Comparison of ENCODE assay signal across 8 cellular contexts in the genomic region with DNA sequence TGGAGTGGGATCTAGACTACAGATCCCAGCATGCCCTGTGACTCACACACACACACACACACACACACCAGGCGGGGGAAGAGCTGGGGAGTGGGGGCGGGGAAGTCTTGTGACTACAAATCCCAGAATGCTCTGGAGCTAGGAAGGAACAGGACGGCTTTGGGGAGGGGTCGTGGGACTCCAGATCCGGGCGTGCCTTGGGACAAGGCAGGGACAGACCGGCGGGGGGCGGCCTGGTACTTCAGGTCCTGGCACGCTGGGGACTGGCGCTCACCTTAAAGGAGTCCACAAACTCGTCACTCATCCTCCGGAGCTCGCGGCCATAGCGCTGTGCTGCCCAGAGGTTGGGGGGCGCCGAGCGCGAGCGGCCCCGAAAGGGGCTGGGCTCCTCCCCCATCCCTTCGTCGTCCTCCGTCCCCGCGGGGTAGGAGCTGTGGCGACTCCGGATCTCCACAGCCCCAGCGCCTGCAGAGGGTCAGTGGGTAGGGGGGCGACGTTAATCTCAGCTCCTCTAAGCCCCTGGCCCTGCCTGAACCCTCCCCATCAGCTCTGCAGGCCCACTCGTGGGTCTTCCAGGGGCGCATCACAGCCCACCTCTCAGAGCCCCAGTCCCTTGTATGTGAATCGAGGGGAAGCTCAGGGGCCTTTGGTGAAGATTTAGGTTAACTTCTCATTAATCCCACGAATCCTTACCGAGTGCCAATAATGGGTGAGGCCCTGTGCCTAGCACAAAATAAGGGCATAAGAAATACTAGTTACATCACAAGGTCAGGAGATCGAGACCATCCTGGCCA. TPM values are rescaled to one million over a fixed set of nuclear protein-coding genes. Genes with fewer than 3 reads are reported as not detected.
DNase-seq lines count a peak whose midpoint lies in the region; ATAC-seq and TF ChIP-seq lines count a peak whose summit lies in the region.

No MANE protein-coding gene starts in this region.

- H3K27me3 Mint-ChIP-seq in activated naive CD4-positive, alpha-beta T cell treated with anti-CD3 and anti-CD28 coated beads, Interleukin-2, amount 50 U/mL, for 24 hours, result no peaks in the 10 kb centered on the region

- H3K36me3 ChIP-seq in SK-N-SH (replicated peaks in 1 of 2; ENCODE audit: control insufficient read depth in 1 of 2, insufficient read depth in 2 of 2, low read length in 1 of 2), result peaks cover 8 to 15% of the 10 kb centered on the region in 2 experiments

- peak overlapping the region; percentile 92 for H3K27ac Mint-ChIP-seq in activated naive CD4-positive, alpha-beta T cell treated with anti-CD3 and anti-CD28 coated beads, Interleukin-2, amount 50 U/mL, for 24 hours

- 5% methylated on average over 30 of the region's 38 CpGs for WGBS in SK-N-SH (ENCODE audit: low lambda C conversion rate)

- H3K27ac ChIP-seq in SK-N-SH (ENCODE audit: low read depth in 2 of 2, low read length in 1 of 2) (peak overlapping the region; percentile 87 to 90), substantia nigra (ENCODE audit: low read depth, low read length, poor library complexity, severe bottlenecking) (peak overlapping the region; percentile 97)

- H3K4me3 Mint-ChIP-seq in activated naive CD4-positive, alpha-beta T cell treated with anti-CD3 and anti-CD28 coated beads, Interleukin-2, amount 50 U/mL, for 24 hours, result peak overlapping the region; percentile 97

- H3K9me2 ChIP-seq in SK-N-SH, result no peaks in the 10 kb centered on the region

- H3K4me1 Mint-ChIP-seq in activated naive CD4-positive, alpha-beta T cell treated with anti-CD3 and anti-CD28 coated beads, Interleukin-2, amount 50 U/mL, for 24 hours, result peaks cover 13% of the 10 kb centered on the region

- peak; percentile 28 for TF ChIP-seq CTCF in SK-N-SH (IDR thresholded peaks at IDR 0.05)

- no peaks in the 10 kb centered on the region for H3K9me3 ChIP-seq in SK-N-SH

- ATAC-seq in GM19351 (IDR thresholded peaks at IDR 0.05; ENCODE audit: unreplicated experiment), result no peak

- H2AFZ ChIP-seq in SK-N-SH (ENCODE audit: low read depth), result 0 out of 2 replicates have a peak overlapping the region, but pooled peaks have one; percentile 51

- DNase-seq in GM04504 (ENCODE audit: low read depth) (peak; percentile 78), MV-4-11 (lab: John Stamatoyannopoulos, UW) (peak; percentile 84), SK-N-SH (peak; percentile 89), globus pallidus (ENCODE audit: low spot score) (peak; percentile 98), nucleus accumbens (lab: John Stamatoyannopoulos, UW) (peak in 54 of 56 donors; percentile 55 to 97 (median 91)), substantia nigra (lab: John Stamatoyannopoulos, UW) (peak; percentile 61 to 96 (median 89))

- no peaks in the 10 kb centered on the region for H4K20me1 ChIP-seq in SK-N-SH (ENCODE audit: insufficient read depth)

- TF ChIP-seq RAD21 in SK-N-SH (IDR thresholded peaks at IDR 0.05; ENCODE audit: low read length), result peak; percentile 75

- peaks cover 19% of the 10 kb centered on the region for H3K79me2 ChIP-seq in SK-N-SH (ENCODE audit: insufficient read depth)

- POLR2A ChIA-PET in SK-N-SH (lab: Yijun Ruan, JAX), result interaction anchor here (1.1 to 6.5 kb wide), 9 partner anchors 9 to 227 kb away, joined by 3 to 112 read pairs (median 7); a partner anchor contains a TSS

- CTCF ChIA-PET in SK-N-SH (lab: Yijun Ruan, JAX), result interaction anchor here (0.6 to 7.6 kb wide), 21 partner anchors 12 to 417 kb away, joined by 3 to 139 read pairs (median 6); a partner anchor contains a TSS

- no peaks in the 10 kb centered on the region for H3K27me3 ChIP-seq in SK-N-SH (ENCODE audit: insufficient read depth)

- H3K36me3 Mint-ChIP-seq in activated naive CD4-positive, alpha-beta T cell treated with anti-CD3 and anti-CD28 coated beads, Interleukin-2, amount 50 U/mL, for 24 hours, result no peaks in the 10 kb centered on the region

- H3K9ac ChIP-seq in SK-N-SH, result peak overlapping the region; percentile 68

- peak overlapping the region; percentile 86 for H3K4me2 ChIP-seq in SK-N-SH

- no peaks in the 10 kb centered on the region for H3K9me3 Mint-ChIP-seq in activated naive CD4-positive, alpha-beta T cell treated with anti-CD3 and anti-CD28 coated beads, Interleukin-2, amount 50 U/mL, for 24 hours

- H3K4me3 ChIP-seq in SK-N-SH (ENCODE audit: low read depth in 2 of 2, low read length in 1 of 2), result peak overlapping the region; percentile 59 to 83

- TF ChIP-seq EP300 in SK-N-SH (IDR thresholded peaks at IDR 0.05; ENCODE audit: borderline replicate concordance in 1 of 2, low read depth in 1 of 2, low read length in 1 of 2), result no peak

- H3F3A ChIP-seq in SK-N-SH (replicated peaks; ENCODE audit: insufficient read depth), result peaks cover 40% of the 10 kb centered on the region

- peaks cover 12 to 26% of the 10 kb centered on the region in 2 experiments; a peak in 2 of 4 replicates for H3K4me1 ChIP-seq in SK-N-SH (ENCODE audit: control insufficient read depth in 1 of 2, insufficient read depth in 2 of 2, low read depth in 1 of 2, low read length in 1 of 2)

TF ChIP-seq in SK-N-SH, 30 proteins besides CTCF, POLR2A, EP300 and RAD21 (continues in another document):
- TF ChIP-seq NFIC (IDR thresholded peaks at IDR 0.05; ENCODE audit: borderline replicate concordance) (no peak), NRF1 (IDR thresholded peaks at IDR 0.05; ENCODE audit: low read depth, low read length) (no peak), POLR2AphosphoS5 (IDR thresholded peaks at IDR 0.05; ENCODE audit: low read depth, low read length) (peak; percentile 62), FOXM1 (IDR thresholded peaks at IDR 0.05; ENCODE audit: low read depth) (no peak), FOXJ3 (CRISPR knock-in tag; IDR thresholded peaks at IDR 0.05) (no peak), FOSL2 (IDR thresholded peaks at IDR 0.05; ENCODE audit: borderline replicate concordance, low read depth) (no peak), RCOR1 (IDR thresholded peaks at IDR 0.05; ENCODE audit: low read length) (no peak), YY1 (IDR thresholded peaks at IDR 0.05; ENCODE audit: low read depth) (0 out of 2 replicates have a peak, but pooled peaks have one; percentile 34)
- TF ChIP-seq, protein P1, sequence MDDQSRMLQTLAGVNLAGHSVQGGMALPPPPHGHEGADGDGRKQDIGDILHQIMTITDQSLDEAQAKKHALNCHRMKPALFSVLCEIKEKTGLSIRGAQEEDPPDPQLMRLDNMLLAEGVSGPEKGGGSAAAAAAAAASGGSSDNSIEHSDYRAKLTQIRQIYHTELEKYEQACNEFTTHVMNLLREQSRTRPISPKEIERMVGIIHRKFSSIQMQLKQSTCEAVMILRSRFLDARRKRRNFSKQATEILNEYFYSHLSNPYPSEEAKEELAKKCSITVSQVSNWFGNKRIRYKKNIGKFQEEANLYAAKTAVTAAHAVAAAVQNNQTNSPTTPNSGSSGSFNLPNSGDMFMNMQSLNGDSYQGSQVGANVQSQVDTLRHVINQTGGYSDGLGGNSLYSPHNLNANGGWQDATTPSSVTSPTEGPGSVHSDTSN (IDR thresholded peaks at IDR 0.05), result no peak
- TF ChIP-seq, protein P2, sequence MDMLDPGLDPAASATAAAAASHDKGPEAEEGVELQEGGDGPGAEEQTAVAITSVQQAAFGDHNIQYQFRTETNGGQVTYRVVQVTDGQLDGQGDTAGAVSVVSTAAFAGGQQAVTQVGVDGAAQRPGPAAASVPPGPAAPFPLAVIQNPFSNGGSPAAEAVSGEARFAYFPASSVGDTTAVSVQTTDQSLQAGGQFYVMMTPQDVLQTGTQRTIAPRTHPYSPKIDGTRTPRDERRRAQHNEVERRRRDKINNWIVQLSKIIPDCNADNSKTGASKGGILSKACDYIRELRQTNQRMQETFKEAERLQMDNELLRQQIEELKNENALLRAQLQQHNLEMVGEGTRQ (IDR thresholded peaks at IDR 0.05; ENCODE audit: borderline replicate concordance, low read depth, low read length), result no peak
- TF ChIP-seq, protein P3, sequence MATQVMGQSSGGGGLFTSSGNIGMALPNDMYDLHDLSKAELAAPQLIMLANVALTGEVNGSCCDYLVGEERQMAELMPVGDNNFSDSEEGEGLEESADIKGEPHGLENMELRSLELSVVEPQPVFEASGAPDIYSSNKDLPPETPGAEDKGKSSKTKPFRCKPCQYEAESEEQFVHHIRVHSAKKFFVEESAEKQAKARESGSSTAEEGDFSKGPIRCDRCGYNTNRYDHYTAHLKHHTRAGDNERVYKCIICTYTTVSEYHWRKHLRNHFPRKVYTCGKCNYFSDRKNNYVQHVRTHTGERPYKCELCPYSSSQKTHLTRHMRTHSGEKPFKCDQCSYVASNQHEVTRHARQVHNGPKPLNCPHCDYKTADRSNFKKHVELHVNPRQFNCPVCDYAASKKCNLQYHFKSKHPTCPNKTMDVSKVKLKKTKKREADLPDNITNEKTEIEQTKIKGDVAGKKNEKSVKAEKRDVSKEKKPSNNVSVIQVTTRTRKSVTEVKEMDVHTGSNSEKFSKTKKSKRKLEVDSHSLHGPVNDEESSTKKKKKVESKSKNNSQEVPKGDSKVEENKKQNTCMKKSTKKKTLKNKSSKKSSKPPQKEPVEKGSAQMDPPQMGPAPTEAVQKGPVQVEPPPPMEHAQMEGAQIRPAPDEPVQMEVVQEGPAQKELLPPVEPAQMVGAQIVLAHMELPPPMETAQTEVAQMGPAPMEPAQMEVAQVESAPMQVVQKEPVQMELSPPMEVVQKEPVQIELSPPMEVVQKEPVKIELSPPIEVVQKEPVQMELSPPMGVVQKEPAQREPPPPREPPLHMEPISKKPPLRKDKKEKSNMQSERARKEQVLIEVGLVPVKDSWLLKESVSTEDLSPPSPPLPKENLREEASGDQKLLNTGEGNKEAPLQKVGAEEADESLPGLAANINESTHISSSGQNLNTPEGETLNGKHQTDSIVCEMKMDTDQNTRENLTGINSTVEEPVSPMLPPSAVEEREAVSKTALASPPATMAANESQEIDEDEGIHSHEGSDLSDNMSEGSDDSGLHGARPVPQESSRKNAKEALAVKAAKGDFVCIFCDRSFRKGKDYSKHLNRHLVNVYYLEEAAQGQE (IDR thresholded peaks at IDR 0.05; ENCODE audit: low read depth, low read length), result no peak

RNA-seq across cellular contexts. Expression of a gene that starts 12.9 kb away (rescaled TPM):
- 75.6 and 80.9 TPM in 2 replicates for polyA plus RNA-seq in SK-N-SH (2012; rRNA removed)
- 48.5 and 72.0 TPM in 2 replicates for polyA plus RNA-seq in SK-N-SH (2012; cell fraction: cytosol; rRNA removed)
- 36.9 and 63.9 TPM in 2 replicates for polyA plus RNA-seq in SK-N-SH (2012; cell fraction: nucleus; rRNA removed)

RNA-seq across cellular contexts. Expression of a gene that starts 14.1 kb away (rescaled TPM):
- 29.9 and 32.9 TPM in 2 replicates for polyA plus RNA-seq in SK-N-SH (2012; rRNA removed)
- polyA plus RNA-seq in SK-N-SH (2012; cell fraction: cytosol; rRNA removed), result 14.3 and 21.2 TPM in 2 replicates
- polyA plus RNA-seq in SK-N-SH (2012; cell fraction: nucleus; rRNA removed), result 84.7 and 89.1 TPM in 2 replicates

RNA-seq across cellular contexts. Expression of a gene that starts 19.6 kb away (rescaled TPM):
- polyA plus RNA-seq in SK-N-SH (2012; rRNA removed), result 0.13 and 0.16 TPM in 2 replicates
- polyA plus RNA-seq in SK-N-SH (2012; cell fraction: cytosol; rRNA removed), result 0.24 TPM in 1 of 2 replicates, not detected in the other
- polyA plus RNA-seq in SK-N-SH (2012; cell fraction: nucleus; rRNA removed), result 0.93 and 1.1 TPM in 2 replicates

RNA-seq across cellular contexts. Expression of a gene that starts 20.2 kb away (rescaled TPM):
- 26.8 and 30.4 TPM in 2 replicates for polyA plus RNA-seq in SK-N-SH (2012; rRNA removed)
- 13.3 and 18.8 TPM in 2 replicates for polyA plus RNA-seq in SK-N-SH (2012; cell fraction: cytosol; rRNA removed)
- polyA plus RNA-seq in SK-N-SH (2012; cell fraction: nucleus; rRNA removed), result 75.4 and 83.0 TPM in 2 replicates

RNA-seq across cellular contexts. Expression of a gene that starts 24.8 kb away (rescaled TPM):
- 373 and 523 TPM in 2 replicates for polyA plus RNA-seq in SK-N-SH (2012; rRNA removed)
- 330 and 374 TPM in 2 replicates for polyA plus RNA-seq in SK-N-SH (2012; cell fraction: cytosol; rRNA removed)
- polyA plus RNA-seq in SK-N-SH (2012; cell fraction: nucleus; rRNA removed), result 234 and 283 TPM in 2 replicates
